Comparison of ENCODE assay signal across 14 cellular contexts in genomic region chr1:60169206-60169605, GRCh38.
"Had no signal": no experiment of that assay in that cellular context is flagged by ENCODE, and none has a peak within 500 bp of the region (broad histone marks: within the 10 kb centered on the region; RNA-seq: fewer than 3 reads in every experiment).

No MANE protein-coding gene starts in this region.

- H3K27me3 ChIP-seq: adrenal gland, breast epithelium, gastroesophageal sphincter, testis had no signal

- H3K27ac ChIP-seq: adrenal gland, breast epithelium, gastroesophageal sphincter, testis had no signal

- DNase-seq: activated CD4-positive, alpha-beta T cell treated with anti-CD3 and anti-CD28 coated beads for 48 hours; activated naive CD4-positive, alpha-beta T cell treated with anti-CD3 and anti-CD28 coated beads for 36 hours; adrenal gland; left ventricle myocardium superior; mesenchymal stem cell; stimulated activated CD4-positive, alpha-beta T cell treated with anti-CD3 and anti-CD28 coated beads, Interleukin-15, amount 100 ng/mL, for 24 hours; stimulated activated CD4-positive, alpha-beta T cell treated with anti-CD3 and anti-CD28 coated beads, Interleukin-4, amount 100 ng/mL, for 24 hours; T-helper 17 cell; testis had no signal

- H3K4me1 ChIP-seq: adrenal gland, breast epithelium, gastroesophageal sphincter, testis had no signal

- H3K9me3 ChIP-seq: adrenal gland, breast epithelium, gastroesophageal sphincter, testis had no signal

- H3K4me3 Mint-ChIP-seq: activated naive CD4-positive, alpha-beta T cell treated with anti-CD3 and anti-CD28 coated beads for 36 hours; activated T-helper 1 cell treated with anti-CD3 and anti-CD28 coated beads, Interleukin-12 subunit alpha, Interleukin-12 subunit beta, Interleukin-2, Interleukin-4 antibody, amounts not matched to agents 30 ng/mL and 10 ng/mL and 1 ng/mL, durations not matched to agents 14 hours and 24 hours and 36 hours; stimulated activated naive CD8-positive, alpha-beta T cell treated with anti-CD3 and anti-CD28 coated beads, Interleukin-15, Interleukin-2, amounts not matched to agents 100 ng/mL and 50 ng/mL, for 24 hours; T-helper 17 cell; WTC11 had no signal

- H3K4me1 Mint-ChIP-seq: T-helper 17 cell, WTC11 had no signal

- H3K36me3 ChIP-seq: adrenal gland, breast epithelium, gastroesophageal sphincter had no signal

- H3K9me3 Mint-ChIP-seq: activated naive CD4-positive, alpha-beta T cell treated with anti-CD3 and anti-CD28 coated beads for 36 hours; activated T-helper 1 cell treated with anti-CD3 and anti-CD28 coated beads, Interleukin-12 subunit alpha, Interleukin-12 subunit beta, Interleukin-2, Interleukin-4 antibody, amounts not matched to agents 30 ng/mL and 10 ng/mL and 1 ng/mL, durations not matched to agents 14 hours and 24 hours and 36 hours; stimulated activated naive CD8-positive, alpha-beta T cell treated with anti-CD3 and anti-CD28 coated beads, Interleukin-15, Interleukin-2, amounts not matched to agents 100 ng/mL and 50 ng/mL, for 24 hours had no signal

- H3K36me3 Mint-ChIP-seq: WTC11 had no signal

- H3K4me3 ChIP-seq: adrenal gland, breast epithelium, gastroesophageal sphincter, testis had no signal

- H3K27ac Mint-ChIP-seq: activated naive CD4-positive, alpha-beta T cell treated with anti-CD3 and anti-CD28 coated beads for 36 hours; activated T-helper 1 cell treated with anti-CD3 and anti-CD28 coated beads, Interleukin-12 subunit alpha, Interleukin-12 subunit beta, Interleukin-2, Interleukin-4 antibody, amounts not matched to agents 30 ng/mL and 10 ng/mL and 1 ng/mL, durations not matched to agents 14 hours and 24 hours and 36 hours; stimulated activated naive CD8-positive, alpha-beta T cell treated with anti-CD3 and anti-CD28 coated beads, Interleukin-15, Interleukin-2, amounts not matched to agents 100 ng/mL and 50 ng/mL, for 24 hours; T-helper 17 cell; WTC11 had no signal
